In the genomic region with DNA sequence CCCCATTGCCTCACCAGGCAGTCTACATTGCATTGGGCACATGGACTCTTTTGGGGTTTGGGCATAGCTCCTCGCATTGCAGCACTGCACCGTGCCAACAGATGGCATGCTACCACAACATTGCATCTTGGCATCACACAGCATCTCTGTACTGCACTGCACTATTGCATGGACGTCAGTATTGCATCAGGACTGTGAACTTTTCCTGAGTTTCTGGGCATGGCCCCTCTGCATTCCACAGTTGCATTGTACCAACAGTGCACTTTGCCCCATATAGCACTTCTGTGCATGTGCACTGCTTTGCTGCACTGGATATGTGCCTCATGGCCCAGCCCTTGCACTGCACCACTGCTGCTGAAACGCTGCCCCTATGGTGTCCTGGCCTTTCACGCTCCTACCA, we compare ENCODE assay signal across 8 cellular contexts. TPM values are rescaled to one million over a fixed set of nuclear protein-coding genes. Genes with fewer than 3 reads are reported as not detected.
A peak's percentile ranks its signal among the peaks of the same experiment; 100 is the strongest.
DNase-seq lines count a peak whose midpoint lies in the region; ATAC-seq, FAIRE-seq and TF ChIP-seq lines count a peak whose summit lies in the region.

No MANE protein-coding gene starts in this region.

- TF ChIP-seq EP300 in Ishikawa (IDR thresholded peaks at IDR 0.05; ENCODE audit: borderline replicate concordance): no peak

- H3K27ac Mint-ChIP-seq in activated naive CD8-positive, alpha-beta T cell treated with anti-CD3 and anti-CD28 coated beads, Interleukin-2, amount 50 U/mL, for 24 hours: no peak overlapping the region

- H3K4me3 ChIP-seq in brain microvascular endothelial cell (ENCODE audit: low read depth, low read length) (no peak overlapping the region), mesendoderm (ENCODE audit: low read length) (no peak overlapping the region), vagina (no peak overlapping the region)

- H3K27me3 ChIP-seq in brain microvascular endothelial cell (replicated peaks): no peaks in the 10 kb centered on the region
- H3K27me3 ChIP-seq in mesendoderm (ENCODE audit: insufficient read depth, low read length, poor library complexity): no peaks in the 10 kb centered on the region
- no peaks in the 10 kb centered on the region for H3K27me3 ChIP-seq in vagina

- no peak overlapping the region for H2BK5ac ChIP-seq in mesendoderm (ENCODE audit: low read length)

- in situ Hi-C loops in brain microvascular endothelial cell (cut with HindIII; ENCODE audit: low pct_ligation_motif_present, low sequenced_read_pairs): loop anchor here (25.0 kb wide), 2 partner anchors 466 to 1441 kb away; no protein-coding TSS in a partner anchor

- no peak for DNase-seq in D721Med (ENCODE audit: insufficient read length, low spot score)
- DNase-seq in brain microvascular endothelial cell: peak; percentile 38
- DNase-seq in mesendoderm: no peak
- no peak for DNase-seq in KG1 (lab: John Stamatoyannopoulos, UW)
- no peak for DNase-seq in NK-92 (lab: John Stamatoyannopoulos, UW; ENCODE audit: unreplicated experiment)
- no peak for DNase-seq in vagina (ENCODE audit: extremely low spot score in 2 of 2)
- DNase-seq in activated naive CD8-positive, alpha-beta T cell treated with anti-CD3 and anti-CD28 coated beads, Interleukin-2, amount 50 U/mL, for 24 hours: no peak

- H3K4me1 ChIP-seq in mesendoderm (ENCODE audit: control insufficient read depth, low read depth, low read length): peaks cover 49% of the 10 kb centered on the region
- peaks cover 11% of the 10 kb centered on the region for H3K4me1 ChIP-seq in vagina

- intact Hi-C loops in vagina (cut with DNase I): loop anchor here (5.0 kb wide), 1 partner anchor 466 kb away; no protein-coding TSS in a partner anchor

- no peak overlapping the region for H2BK15ac ChIP-seq in mesendoderm (replicated peaks; ENCODE audit: low read depth)

- H2AK5ac ChIP-seq in mesendoderm (ENCODE audit: low read length): peak overlapping the region; percentile 28

- H3K4me2 ChIP-seq in mesendoderm (ENCODE audit: low read length): no peak overlapping the region

- H3K4ac ChIP-seq in mesendoderm (ENCODE audit: low read depth, low read length): no peak overlapping the region

- no peaks in the 10 kb centered on the region for H3K9me3 Mint-ChIP-seq in activated naive CD8-positive, alpha-beta T cell treated with anti-CD3 and anti-CD28 coated beads, Interleukin-2, amount 50 U/mL, for 24 hours

- no peak overlapping the region for H4K5ac ChIP-seq in mesendoderm (ENCODE audit: low read length)

- peaks cover 42% of the 10 kb centered on the region for H3K79me1 ChIP-seq in mesendoderm (ENCODE audit: low read length)

- H2BK120ac ChIP-seq in mesendoderm (ENCODE audit: low read depth, low read length): no peak overlapping the region

- peaks cover 10% of the 10 kb centered on the region for H3K27me3 Mint-ChIP-seq in activated naive CD8-positive, alpha-beta T cell treated with anti-CD3 and anti-CD28 coated beads, Interleukin-2, amount 50 U/mL, for 24 hours

- TF ChIP-seq CTCF in D721Med (IDR thresholded peaks at IDR 0.05; ENCODE audit: insufficient read depth, missing control alignments) (peak; percentile 49), brain microvascular endothelial cell (IDR thresholded peaks at IDR 0.05; ENCODE audit: low read depth, low read length, missing control alignments) (peak; percentile 75), vagina (IDR thresholded peaks at IDR 0.05) (no peak)

- no peak overlapping the region for H3K4me3 Mint-ChIP-seq in activated naive CD8-positive, alpha-beta T cell treated with anti-CD3 and anti-CD28 coated beads, Interleukin-2, amount 50 U/mL, for 24 hours

- no peak overlapping the region for H3K9ac ChIP-seq in mesendoderm (ENCODE audit: low read length)

- peak; percentile 88 for TF ChIP-seq RAD21 in Ishikawa (IDR thresholded peaks at IDR 0.05; ENCODE audit: low read depth)

- H3K18ac ChIP-seq in mesendoderm (ENCODE audit: low read length): no peak overlapping the region

- TF ChIP-seq POLR2A in vagina (IDR thresholded peaks at IDR 0.05): no peak

- no peaks in the 10 kb centered on the region for H3K9me3 ChIP-seq in vagina

- H3K23ac ChIP-seq in mesendoderm (ENCODE audit: low read length): no peak overlapping the region

- FAIRE-seq in D721Med (lab: Jason Lieb, UNC): no peak

- H3K27ac ChIP-seq in brain microvascular endothelial cell (no peak overlapping the region), mesendoderm (ENCODE audit: low read depth, low read length) (no peak overlapping the region), vagina (no peak overlapping the region)

- H3K4me1 Mint-ChIP-seq in activated naive CD8-positive, alpha-beta T cell treated with anti-CD3 and anti-CD28 coated beads, Interleukin-2, amount 50 U/mL, for 24 hours: no peaks in the 10 kb centered on the region

- H3K36me3 Mint-ChIP-seq in activated naive CD8-positive, alpha-beta T cell treated with anti-CD3 and anti-CD28 coated beads, Interleukin-2, amount 50 U/mL, for 24 hours (ENCODE audit: low read depth): no peaks in the 10 kb centered on the region

- no peak for ATAC-seq in activated naive CD8-positive, alpha-beta T cell treated with anti-CD3 and anti-CD28 coated beads, Interleukin-2, amount 50 U/mL, for 24 hours

- no peak overlapping the region for H3K56ac ChIP-seq in mesendoderm (ENCODE audit: low read length)

- no peak overlapping the region for H4K8ac ChIP-seq in mesendoderm (ENCODE audit: low read depth, low read length)

- WGBS in mesendoderm (ENCODE audit: extremely low coverage, insufficient coverage, low lambda C conversion rate): no CpG with 5 or more reads among the region's 5 CpGs

- H3K36me3 ChIP-seq in brain microvascular endothelial cell (replicated peaks) (no peaks in the 10 kb centered on the region), mesendoderm (ENCODE audit: control insufficient read depth, insufficient read depth, low read length) (no peaks in the 10 kb centered on the region), vagina (no peaks in the 10 kb centered on the region)

- peaks cover 67% of the 10 kb centered on the region for H3K79me2 ChIP-seq in mesendoderm (ENCODE audit: control insufficient read depth, insufficient read depth, low read length)

TF ChIP-seq in Ishikawa, 13 proteins besides CTCF, POLR2A, EP300 and RAD21:
- TF ChIP-seq TEAD4 (IDR thresholded peaks at IDR 0.05): 0 out of 2 replicates have a peak, but pooled peaks have one; percentile 4
- TF ChIP-seq, protein P1, sequence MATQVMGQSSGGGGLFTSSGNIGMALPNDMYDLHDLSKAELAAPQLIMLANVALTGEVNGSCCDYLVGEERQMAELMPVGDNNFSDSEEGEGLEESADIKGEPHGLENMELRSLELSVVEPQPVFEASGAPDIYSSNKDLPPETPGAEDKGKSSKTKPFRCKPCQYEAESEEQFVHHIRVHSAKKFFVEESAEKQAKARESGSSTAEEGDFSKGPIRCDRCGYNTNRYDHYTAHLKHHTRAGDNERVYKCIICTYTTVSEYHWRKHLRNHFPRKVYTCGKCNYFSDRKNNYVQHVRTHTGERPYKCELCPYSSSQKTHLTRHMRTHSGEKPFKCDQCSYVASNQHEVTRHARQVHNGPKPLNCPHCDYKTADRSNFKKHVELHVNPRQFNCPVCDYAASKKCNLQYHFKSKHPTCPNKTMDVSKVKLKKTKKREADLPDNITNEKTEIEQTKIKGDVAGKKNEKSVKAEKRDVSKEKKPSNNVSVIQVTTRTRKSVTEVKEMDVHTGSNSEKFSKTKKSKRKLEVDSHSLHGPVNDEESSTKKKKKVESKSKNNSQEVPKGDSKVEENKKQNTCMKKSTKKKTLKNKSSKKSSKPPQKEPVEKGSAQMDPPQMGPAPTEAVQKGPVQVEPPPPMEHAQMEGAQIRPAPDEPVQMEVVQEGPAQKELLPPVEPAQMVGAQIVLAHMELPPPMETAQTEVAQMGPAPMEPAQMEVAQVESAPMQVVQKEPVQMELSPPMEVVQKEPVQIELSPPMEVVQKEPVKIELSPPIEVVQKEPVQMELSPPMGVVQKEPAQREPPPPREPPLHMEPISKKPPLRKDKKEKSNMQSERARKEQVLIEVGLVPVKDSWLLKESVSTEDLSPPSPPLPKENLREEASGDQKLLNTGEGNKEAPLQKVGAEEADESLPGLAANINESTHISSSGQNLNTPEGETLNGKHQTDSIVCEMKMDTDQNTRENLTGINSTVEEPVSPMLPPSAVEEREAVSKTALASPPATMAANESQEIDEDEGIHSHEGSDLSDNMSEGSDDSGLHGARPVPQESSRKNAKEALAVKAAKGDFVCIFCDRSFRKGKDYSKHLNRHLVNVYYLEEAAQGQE (IDR thresholded peaks at IDR 0.05; ENCODE audit: low read depth): no peak
TF ChIP-seq in Ishikawa: peak in this region for 1.

RNA-seq across cellular contexts. Expression of a gene that starts 9.6 kb away (rescaled TPM):
- polyA plus RNA-seq in mesendoderm (2013, experiment 1 of 2): 25.6 TPM
- polyA plus RNA-seq in mesendoderm (2013, experiment 2 of 2): 25.8 TPM
- total RNA-seq in vagina: 37.3 TPM

RNA-seq across cellular contexts. Expression of a gene that starts 15.1 kb away (rescaled TPM):
- 21.4 TPM for polyA plus RNA-seq in mesendoderm (2013, experiment 1 of 2)
- polyA plus RNA-seq in mesendoderm (2013, experiment 2 of 2): 23.3 TPM
- total RNA-seq in vagina: 16.9 TPM

Comparison
In these comparisons a context has a peak if more than half of its experiments do, and no peak if none do; other contexts are left out.
1. CTCF ChIP-seq: peak in D721Med (single experiment) and brain microvascular endothelial cell (single experiment); none in vagina (0 of 3).